ENCODE assay signal across 8 cellular contexts in genomic region chr11:10540546-10540914, GRCh38. TPM values are rescaled to one million over a fixed set of nuclear protein-coding genes. Genes with fewer than 3 reads are reported as not detected.
DNase-seq lines count a peak whose midpoint lies in the region; ATAC-seq and TF ChIP-seq lines count a peak whose summit lies in the region.

No MANE protein-coding gene starts in this region.

- H3K9me2 ChIP-seq in Loucy (replicated peaks; ENCODE audit: low read depth, low read length) = no peaks in the 10 kb centered on the region

- H3K36me3 ChIP-seq in Loucy (ENCODE audit: insufficient read depth, low read length) (no peaks in the 10 kb centered on the region), body of pancreas (replicated peaks in 1 of 2; ENCODE audit: insufficient read depth in 1 of 2, low read depth in 2 of 2) (no peaks in the 10 kb centered on the region)

- H3K27ac ChIP-seq in body of pancreas (peak overlapping the region; percentile 90 to 93 (median 92)), skin epidermis (peak overlapping the region; percentile 80 to 98 (median 93))

- 0 to 1% methylated on average over 11 to 25 of the region's 25 CpGs for WGBS in body of pancreas, 2 donors

- H3K27me3 ChIP-seq in Loucy (ENCODE audit: insufficient read depth, low read length, poor library complexity, severe bottlenecking) (no peaks in the 10 kb centered on the region), body of pancreas (no peaks in the 10 kb centered on the region)

- peaks cover 24% of the 10 kb centered on the region for H3K4me1 ChIP-seq in Loucy (ENCODE audit: insufficient read depth, low read length, poor library complexity, severe bottlenecking)
- H3K4me1 ChIP-seq in body of pancreas = peaks cover 13% of the 10 kb centered on the region

- peak; percentile 72 for ATAC-seq in body of pancreas

- peak overlapping the region; percentile 78 for H3K9ac ChIP-seq in Loucy (ENCODE audit: low read depth, low read length, poor library complexity, severe bottlenecking)

- H3K4me3 ChIP-seq in Loucy (ENCODE audit: low read length, poor library complexity, severe bottlenecking) (peak overlapping the region; percentile 88), body of pancreas (peak overlapping the region; percentile 79 to 95), skin epidermis (peak overlapping the region; percentile 67 to 90 (median 77))

- TF ChIP-seq POLR2A in body of pancreas (IDR thresholded peaks at IDR 0.05) = no peak

- TF ChIP-seq CTCF in Loucy (conservative IDR thresholded peaks at IDR 0.05; ENCODE audit: low read length) (no peak), body of pancreas (IDR thresholded peaks at IDR 0.05) (no peak)

- H4K20me1 ChIP-seq in Loucy (ENCODE audit: insufficient read depth, low read length, poor library complexity, severe bottlenecking) = peaks cover 6% of the 10 kb centered on the region

- peak overlapping the region; percentile 96 for H3K4me2 ChIP-seq in Loucy (ENCODE audit: low read depth, low read length, poor library complexity, severe bottlenecking)

- H3K9me3 ChIP-seq in Loucy (ENCODE audit: insufficient read depth, low read depth, low read length) (peaks cover 6% of the 10 kb centered on the region; the same call in 1 of the 2 replicates), body of pancreas (no peaks in the 10 kb centered on the region)

- peaks cover 19% of the 10 kb centered on the region; the same call in 1 of the 2 replicates for H3K79me2 ChIP-seq in Loucy (ENCODE audit: insufficient read depth, low read length)

- intact Hi-C loops in body of pancreas (cut with DNase I) = no loop called here

- peak overlapping the region; percentile 78 for H2AFZ ChIP-seq in Loucy (ENCODE audit: low read length)

- H3F3A ChIP-seq in Loucy (ENCODE audit: low read depth) = no peaks in the 10 kb centered on the region

- peak; percentile 28 for DNase-seq in DMS153 treated with DMSO at 0.1 percent for 48 hours (lab: John Stamatoyannopoulos, UW; ENCODE audit: unreplicated experiment)
- no peak for DNase-seq in DMS153 (lab: John Stamatoyannopoulos, UW)
- DNase-seq in HCEC 1CT = peak; percentile 14
- peak; percentile 63 to 80 (median 70) for DNase-seq in body of pancreas
- peak; percentile 73 for DNase-seq in islet precursor cell
- no peak for DNase-seq in activated CD8-positive, alpha-beta memory T cell treated with anti-CD3 and anti-CD28 coated beads, Interleukin-2, amount 50 U/mL, for 48 hours

RNA-seq across cellular contexts. Expression of gene RNF141, which starts 0.5 kb away (rescaled TPM):
- total RNA-seq in body of pancreas = 10 to 100 TPM; 20.2 to 23.1 TPM

RNA-seq across cellular contexts. Expression of gene LYVE1, which starts 27.9 kb away (rescaled TPM):
- 10 to 100 TPM in 1 of 2 donors, 1 to 10 TPM in 1; 6.9 to 31.4 TPM for total RNA-seq in body of pancreas

Comparison
In these comparisons a context has a peak if more than half of its experiments do, and no peak if none do; other contexts are left out.
1. DNase-seq: peak in DMS153 treated with DMSO at 0.1 percent for 48 hours (single experiment), HCEC 1CT (single experiment), body of pancreas (4 of 4) and islet precursor cell (single experiment); none in DMS153 (single experiment) and activated CD8-positive, alpha-beta memory T cell treated with anti-CD3 and anti-CD28 coated beads, Interleukin-2, amount 50 U/mL, for 48 hours (single experiment).
2. Peak in every context shown above with its lines, with median percentiles within 50 percentile points of each other: H3K4me3 ChIP-seq.